Comparison of ENCODE assay signal across 19 cellular contexts in genomic region chr10:96439655-96440217, GRCh38.
DNase-seq lines count a peak whose midpoint lies in the region; ATAC-seq and TF ChIP-seq lines count a peak whose summit lies in the region.
"Had no signal": no experiment of that assay in that cellular context is flagged by ENCODE, and none has a peak within 500 bp of the region (broad histone marks: within the 10 kb centered on the region; RNA-seq: fewer than 3 reads in every experiment).

No MANE protein-coding gene starts in this region.

- POLR2A ChIA-PET in activated CD4-positive, alpha-beta T cell treated with anti-CD3 and anti-CD28 coated beads for 36 hours (lab: Charles Lee) = no interaction called here

- H4K12ac ChIP-seq in trophoblast cell (ENCODE audit: low read depth, low read length) = no peak overlapping the region

- H3K79me2 ChIP-seq in trophoblast cell (ENCODE audit: control insufficient read depth, insufficient read depth, low read length, poor library complexity) = no peaks in the 10 kb centered on the region

- no peak overlapping the region for H4K8ac ChIP-seq in trophoblast cell (ENCODE audit: low read depth, low read length)

- H3K4ac ChIP-seq in trophoblast cell (ENCODE audit: low read depth, low read length) = no peak overlapping the region

- no peak overlapping the region for H3K27ac Mint-ChIP-seq in activated CD4-positive, alpha-beta T cell treated with anti-CD3 and anti-CD28 coated beads for 36 hours
- H3K27ac Mint-ChIP-seq: B cell; CD8-positive, alpha-beta T cell; HFFc6 had no signal

- H3K27me3 ChIP-seq in right atrium auricular region = no peaks in the 10 kb centered on the region
- H3K27me3 ChIP-seq in heart right ventricle = no peaks in the 10 kb centered on the region
- no peaks in the 10 kb centered on the region for H3K27me3 ChIP-seq in trophoblast cell (ENCODE audit: insufficient read depth, low read length)
- H3K27me3 ChIP-seq: BLaER1 treated with 17β-estradiol and CSF1 and Interleukin-3, amounts not matched to agents 10 nM and 100 nM had no signal

- peaks cover 3% of the 10 kb centered on the region for H3K9me3 Mint-ChIP-seq in activated CD4-positive, alpha-beta T cell treated with anti-CD3 and anti-CD28 coated beads for 36 hours (ENCODE audit: low read depth)
- H3K9me3 Mint-ChIP-seq: HFFc6 had no signal

- H3K4me1 Mint-ChIP-seq in activated CD4-positive, alpha-beta T cell treated with anti-CD3 and anti-CD28 coated beads for 36 hours = no peaks in the 10 kb centered on the region
- H3K4me1 Mint-ChIP-seq: B cell had no signal

- no peaks in the 10 kb centered on the region for H3K36me3 Mint-ChIP-seq in activated CD4-positive, alpha-beta T cell treated with anti-CD3 and anti-CD28 coated beads for 36 hours (ENCODE audit: low read depth)
- H3K36me3 Mint-ChIP-seq: CD8-positive, alpha-beta T cell had no signal

- intact Hi-C loops in Right ventricle myocardium superior (cut with DNase I) = no loop called here
- intact Hi-C loops in heart right ventricle (cut with DNase I) = no loop called here
- intact Hi-C loops in activated CD4-positive, alpha-beta T cell treated with anti-CD3 and anti-CD28 coated beads for 36 hours (cut with DNase I, micrococcal nuclease) = no loop called here

- ATAC-seq in Right ventricle myocardium superior (ENCODE audit: poor library complexity) = peak; percentile 84
- peak in 7 of 8 donors; percentile 43 to 71 (median 53) for ATAC-seq in heart right ventricle
- no peak for ATAC-seq in activated CD4-positive, alpha-beta T cell treated with anti-CD3 and anti-CD28 coated beads for 36 hours
- ATAC-seq: CD8-positive, alpha-beta T cell; HCT116; HepG2 had no signal

- no peak overlapping the region for H2BK120ac ChIP-seq in trophoblast cell (ENCODE audit: insufficient read depth, low read length, poor library complexity)

- no peak overlapping the region for H3K18ac ChIP-seq in trophoblast cell (ENCODE audit: low read length)

- DNase-seq in Right ventricle myocardium superior (no peak), right atrium auricular region (ENCODE audit: low spot score) (no peak), heart right ventricle (no peak), trophoblast cell (peak; percentile 45 to 88), KG1 (lab: John Stamatoyannopoulos, UW) (no peak), anterior cingulate cortex (lab: John Stamatoyannopoulos, UW) (no peak)
- no peak for DNase-seq in activated CD4-positive, alpha-beta T cell treated with anti-CD3 and anti-CD28 coated beads for 36 hours
- DNase-seq: 8988T; Calu3; CD8-positive, alpha-beta T cell; DMS79 treated with DMSO at 0.1 percent for 48 hours; GF-D8; GOT3; H7; HFFc6 had no signal

- no peaks in the 10 kb centered on the region for H3K79me1 ChIP-seq in trophoblast cell (ENCODE audit: low read length)

- no peak overlapping the region for H2AFZ ChIP-seq in trophoblast cell (ENCODE audit: insufficient read depth, low read length, poor library complexity)

- no peak overlapping the region for H3K14ac ChIP-seq in trophoblast cell (ENCODE audit: low read length)

- no peak overlapping the region for H3K9ac ChIP-seq in trophoblast cell (ENCODE audit: low read length)
- H3K9ac ChIP-seq: BLaER1 treated with 17β-estradiol and CSF1 and Interleukin-3, amounts not matched to agents 10 nM and 100 nM had no signal

- no peak for TF ChIP-seq CTCF in right atrium auricular region (IDR thresholded peaks at IDR 0.05)
- TF ChIP-seq CTCF in heart right ventricle (IDR thresholded peaks at IDR 0.05) = no peak

- H3K27ac ChIP-seq in right atrium auricular region (no peak overlapping the region), heart right ventricle (peak overlapping the region in 4 of 10 donors; percentile 46 to 59 (median 52)), trophoblast cell (ENCODE audit: low read depth, low read length) (no peak overlapping the region)
- H3K27ac ChIP-seq: BLaER1 treated with 17β-estradiol and CSF1 and Interleukin-3, amounts not matched to agents 10 nM and 100 nM had no signal

- H3K4me3 ChIP-seq in right atrium auricular region (no peak overlapping the region), heart right ventricle (no peak overlapping the region), trophoblast cell (ENCODE audit: low read depth, low read length) (no peak overlapping the region)
- H3K4me3 ChIP-seq: BLaER1 treated with 17β-estradiol and CSF1 and Interleukin-3, amounts not matched to agents 10 nM and 100 nM had no signal

- peaks cover 0 to 8% of the 10 kb centered on the region in 2 donors for H3K9me3 ChIP-seq in right atrium auricular region
- H3K9me3 ChIP-seq in heart right ventricle = peaks cover 0 to 12% (median 0%) of the 10 kb centered on the region in 11 donors
- H3K9me3 ChIP-seq in trophoblast cell (ENCODE audit: insufficient read depth, low read depth, low read length) = no peaks in the 10 kb centered on the region

- H3K23ac ChIP-seq in trophoblast cell (ENCODE audit: low read length) = no peak overlapping the region

- H2BK12ac ChIP-seq in trophoblast cell (ENCODE audit: low read length) = no peak overlapping the region

- no peak overlapping the region for H3K4me2 ChIP-seq in trophoblast cell (ENCODE audit: low read length)

- H2BK5ac ChIP-seq in trophoblast cell (ENCODE audit: low read depth, low read length, poor library complexity) = no peak overlapping the region

- 75 to 81% methylated on average over 4 of the region's 4 CpGs for WGBS in heart right ventricle, 2 donors
- no CpG with 5 or more reads among the region's 4 CpGs for WGBS in trophoblast cell (ENCODE audit: extremely low coverage, insufficient coverage, insufficient read length)

- no peak overlapping the region for H3K4me3 Mint-ChIP-seq in activated CD4-positive, alpha-beta T cell treated with anti-CD3 and anti-CD28 coated beads for 36 hours
- H3K4me3 Mint-ChIP-seq: B cell; CD8-positive, alpha-beta T cell; HFFc6 had no signal

- CTCF ChIA-PET in activated CD4-positive, alpha-beta T cell treated with anti-CD3 and anti-CD28 coated beads for 36 hours (lab: Charles Lee) = interaction anchor here (1.3 kb wide), 1 partner anchor 201 kb away, joined by 3 read pairs; no protein-coding TSS in a partner anchor

- H3K27me3 Mint-ChIP-seq in activated CD4-positive, alpha-beta T cell treated with anti-CD3 and anti-CD28 coated beads for 36 hours = peaks cover 5% of the 10 kb centered on the region

- H3K36me3 ChIP-seq in right atrium auricular region (no peaks in the 10 kb centered on the region), heart right ventricle (no peaks in the 10 kb centered on the region), trophoblast cell (ENCODE audit: control insufficient read depth in 1 of 2, insufficient read depth in 2 of 2, low read length in 2 of 2) (no peaks in the 10 kb centered on the region)
- H3K36me3 ChIP-seq: BLaER1 treated with 17β-estradiol and CSF1 and Interleukin-3, amounts not matched to agents 10 nM and 100 nM had no signal

- no peak overlapping the region for H4K91ac ChIP-seq in trophoblast cell (ENCODE audit: low read depth, low read length)

- no peak overlapping the region for H2AK5ac ChIP-seq in trophoblast cell (ENCODE audit: low read length)

- H3K4me1 ChIP-seq in right atrium auricular region = peaks cover 0 to 8% of the 10 kb centered on the region in 2 donors
- H3K4me1 ChIP-seq in heart right ventricle = peaks cover 0 to 27% (median 17%) of the 10 kb centered on the region in 9 donors
- peaks cover 4 to 5% of the 10 kb centered on the region in 2 experiments for H3K4me1 ChIP-seq in trophoblast cell (ENCODE audit: control insufficient read depth in 1 of 2, insufficient read depth in 2 of 2, low read length in 2 of 2)

Comparison
In these comparisons a context has a peak if more than half of its experiments do, and no peak if none do; other contexts are left out.
1. DNase-seq: peak in trophoblast cell (2 of 2); none in Right ventricle myocardium superior (single experiment), right atrium auricular region (single experiment), heart right ventricle (0 of 2), KG1 (single experiment), anterior cingulate cortex (0 of 58) and activated CD4-positive, alpha-beta T cell treated with anti-CD3 and anti-CD28 coated beads for 36 hours (single experiment).